Comparison of ENCODE assay signal across 11 cellular contexts in genomic region chr19:38317104-38317612, GRCh38. TPM values are rescaled to one million over a fixed set of nuclear protein-coding genes. Genes with fewer than 3 reads are reported as not detected.
A peak's percentile ranks its signal among the peaks of the same experiment; 100 is the strongest.
DNase-seq lines count a peak whose midpoint lies in the region; ATAC-seq and TF ChIP-seq lines count a peak whose summit lies in the region.
"Had no signal": no experiment of that assay in that cellular context is flagged by ENCODE, and none has a peak within 500 bp of the region (broad histone marks: within the 10 kb centered on the region; RNA-seq: fewer than 3 reads in every experiment).

No MANE protein-coding gene starts in this region.

- H3K4me3 ChIP-seq in BLaER1 (peak overlapping the region; percentile 62), PC-9 (no peak overlapping the region)

- CTCF ChIA-PET in PC-9 (lab: Charles Lee) = no interaction called here

- ATAC-seq in GM18861 (IDR thresholded peaks at IDR 0.05; ENCODE audit: unreplicated experiment) = no peak

- H3K36me3 ChIP-seq in BLaER1 = no peaks in the 10 kb centered on the region
- H3K36me3 ChIP-seq in PC-9 (ENCODE audit: low read depth) = no peaks in the 10 kb centered on the region

- peak in 74 of 76 experiments; percentile 43 to 93 (median 78) for DNase-seq in HUDEP-2 (lab: John Stamatoyannopoulos, UW; ENCODE audit: unreplicated experiment in 76 of 76)
- peak; percentile 59 for DNase-seq in activated CD8-positive, alpha-beta memory T cell treated with anti-CD3 and anti-CD28 coated beads, Interleukin-2, amount 50 U/mL, for 48 hours
- peak; percentile 57 for DNase-seq in medulla oblongata (ENCODE audit: extremely low spot score)
- no peak for DNase-seq in cerebellar cortex (ENCODE audit: low spot score)
- DNase-seq in epidermal melanocyte (ENCODE audit: insufficient read length, low spot score) = no peak
- DNase-seq in PC-9 = no peak
- DNase-seq: HCEC 1CT, NCI-H2029 had no signal

- no TSS peak for BruUV-seq in PC-9 (replicated peaks; lab: Mats Ljungman, UMichigan)

- peak overlapping the region; percentile 55 for H3K9ac ChIP-seq in BLaER1

- no peak for TF ChIP-seq CTCF in PC-9 (conservative IDR thresholded peaks at IDR 0.05)

- H3K27ac ChIP-seq in BLaER1 (peak overlapping the region; percentile 85), PC-9 (no peak overlapping the region)

- no peak overlapping the region for H2AFZ ChIP-seq in PC-9

- peaks cover 9% of the 10 kb centered on the region for H3K79me2 ChIP-seq in PC-9 (ENCODE audit: low read depth)

- intact Hi-C loops in PC-9 (cut with micrococcal nuclease; ENCODE audit: unreplicated experiment) = loop anchor here (5.0 kb wide), 2 partner anchors 75 to 415 kb away; no protein-coding TSS in a partner anchor

- H4K20me1 ChIP-seq in BLaER1 (peaks cover 6% of the 10 kb centered on the region), PC-9 (ENCODE audit: insufficient read depth) (no peaks in the 10 kb centered on the region)

- no peaks in the 10 kb centered on the region for H3K9me2 ChIP-seq in PC-9 (ENCODE audit: insufficient read depth)

- peaks cover 36% of the 10 kb centered on the region; the same call in 1 of the 2 replicates for H3F3A ChIP-seq in PC-9 (ENCODE audit: insufficient read depth, low read depth)

- H3K4me2 ChIP-seq in BLaER1 (peak overlapping the region; percentile 93), PC-9 (no peak overlapping the region)

- H3K4me1 ChIP-seq in BLaER1 = peaks cover 76% of the 10 kb centered on the region
- H3K4me1 ChIP-seq in PC-9 (replicated peaks; ENCODE audit: insufficient read depth) = peaks cover 21% of the 10 kb centered on the region; the same call in 1 of the 2 replicates

- H3K27me3 ChIP-seq in BLaER1 = no peaks in the 10 kb centered on the region
- peaks cover 17% of the 10 kb centered on the region for H3K27me3 ChIP-seq in PC-9 (ENCODE audit: insufficient read depth, low read depth)

- POLR2A ChIA-PET in PC-9 (lab: Charles Lee; ENCODE audit: unreplicated experiment) = no interaction called here

- H3K9me3 ChIP-seq in BLaER1 (no peaks in the 10 kb centered on the region), PC-9 (ENCODE audit: insufficient read depth, low read depth) (no peaks in the 10 kb centered on the region)

RNA-seq across cellular contexts. Expression of gene YIF1B, which starts 1.4 kb away (rescaled TPM):
- total RNA-seq in PC-9 (2021) = 33.6 and 39.8 TPM in 2 replicates

RNA-seq across cellular contexts. Expression of gene KCNK6, which starts 2.5 kb away (rescaled TPM):
- 6.1 and 9.3 TPM in 2 replicates for total RNA-seq in PC-9 (2021)

RNA-seq across cellular contexts. Expression of gene C19orf33, which starts 13.1 kb away (rescaled TPM):
- total RNA-seq in PC-9 (2021) = 100 and 150 TPM in 2 replicates
- total RNA-seq: activated CD8-positive, alpha-beta memory T cell treated with anti-CD3 and anti-CD28 coated beads for 36 hours had no signal

RNA-seq across cellular contexts. Expression of gene CATSPERG, which starts 18.5 kb away (rescaled TPM):
- total RNA-seq in PC-9 (2021) = 11.7 and 12.4 TPM in 2 replicates

RNA-seq across cellular contexts. Expression of gene SPINT2, which starts 52.8 kb away (rescaled TPM):
- total RNA-seq in PC-9 (2021) = 1,019 and 1,161 TPM in 2 replicates

Comparison
In these comparisons a context has a peak if more than half of its experiments do, and no peak if none do; other contexts are left out.
1. DNase-seq: peak in HUDEP-2 (74 of 76), activated CD8-positive, alpha-beta memory T cell treated with anti-CD3 and anti-CD28 coated beads, Interleukin-2, amount 50 U/mL, for 48 hours (single experiment) and medulla oblongata (single experiment); none in cerebellar cortex (single experiment), epidermal melanocyte (single experiment) and PC-9 (0 of 2).